Comparison of ENCODE assay signal across 18 cellular contexts in genomic region chr20:63080411-63080810, GRCh38.
"Had no signal": no experiment of that assay in that cellular context is flagged by ENCODE, and none has a peak within 500 bp of the region (broad histone marks: within the 10 kb centered on the region; RNA-seq: fewer than 3 reads in every experiment).

No MANE protein-coding gene starts in this region.

- H3K36me3 ChIP-seq: cardiac muscle cell, thoracic aorta had no signal

- H3K27ac ChIP-seq: cardiac muscle cell, dorsolateral prefrontal cortex, epithelial cell of prostate, skin epidermis, thoracic aorta had no signal

- DNase-seq: activated CD4-positive, alpha-beta T cell treated with anti-CD3 and anti-CD28 coated beads for 36 hours; activated CD4-positive, alpha-beta T cell treated with anti-CD3 and anti-CD28 coated beads, Interleukin-2, amount 50 U/mL, for 48 hours; activated T-cell treated with anti-CD3 and anti-CD28 coated beads, Interleukin-2, amount 50 U/mL, for 1 hour; amniotic stem cell; foreskin fibroblast; hippocampal formation; islet precursor cell; mesendoderm; naive thymus-derived CD8-positive, alpha-beta T cell; nucleus accumbens; stimulated activated CD4-positive, alpha-beta T cell treated with anti-CD3 and anti-CD28 coated beads, Interleukin-4, amount 100 ng/mL, for 1 hour had no signal

- ATAC-seq: activated CD4-positive, alpha-beta T cell treated with anti-CD3 and anti-CD28 coated beads for 36 hours; activated naive CD4-positive, alpha-beta T cell treated with anti-CD3 and anti-CD28 coated beads, Interleukin-2, amount 50 U/mL, for 72 hours; naive thymus-derived CD8-positive, alpha-beta T cell had no signal

- FAIRE-seq: colon had no signal

- H3K4me3 ChIP-seq: cardiac muscle cell, dorsolateral prefrontal cortex, skin epidermis, thoracic aorta had no signal
